18 cellular contexts compared by ENCODE assay signal in the genomic region with DNA sequence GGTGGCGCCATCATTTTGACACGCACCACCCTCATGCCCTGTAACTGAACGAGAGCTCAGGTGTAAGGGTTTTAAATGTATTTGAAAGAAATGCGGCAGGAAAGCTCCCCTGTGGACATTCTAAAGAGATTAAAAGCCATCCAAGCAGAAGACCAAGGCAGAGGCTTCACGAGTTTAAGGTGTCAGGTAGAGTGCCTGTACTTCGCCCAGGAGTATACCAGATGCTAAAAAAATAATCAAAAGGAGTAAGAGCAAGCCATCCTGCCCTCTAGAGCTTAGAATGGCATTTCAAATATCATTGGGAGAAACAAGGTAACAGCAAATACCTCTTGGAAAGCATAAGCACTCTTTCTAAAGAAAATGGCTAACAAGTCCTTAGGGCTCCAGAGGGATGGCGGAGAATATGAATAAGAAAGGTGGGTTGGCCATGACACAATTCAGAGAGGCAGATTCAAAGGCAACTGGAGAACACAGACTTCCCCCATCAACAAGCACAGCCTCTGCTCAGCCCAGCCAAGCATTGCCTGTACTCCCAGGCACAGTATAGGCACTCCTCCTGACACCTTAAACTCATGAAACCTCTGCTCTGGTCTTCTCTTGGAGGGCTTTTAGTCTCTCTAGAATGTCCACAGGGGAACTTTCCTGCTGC.
DNase-seq lines count a peak whose midpoint lies in the region; ATAC-seq and TF ChIP-seq lines count a peak whose summit lies in the region.
"Had no signal": no experiment of that assay in that cellular context is flagged by ENCODE, and none has a peak within 500 bp of the region (broad histone marks: within the 10 kb centered on the region; RNA-seq: fewer than 3 reads in every experiment).

No MANE protein-coding gene starts in this region.

- H3K27ac ChIP-seq in GM23338 (ENCODE audit: low read depth) (no peak overlapping the region), iPS-18a (ENCODE audit: low read length) (no peak overlapping the region), neural progenitor cell (no peak overlapping the region)
- H3K27ac ChIP-seq: BLaER1 had no signal

- no peak overlapping the region for H3K27ac Mint-ChIP-seq in GM23338
- H3K27ac Mint-ChIP-seq in WTC11: peak overlapping the region; percentile 49; the same call in 1 of the 2 replicates
- no peak overlapping the region for H3K27ac Mint-ChIP-seq in neural progenitor cell
- H3K27ac Mint-ChIP-seq: CD4-positive, alpha-beta memory T cell; HFFc6 had no signal

- H3K4me1 Mint-ChIP-seq in GM23338 (peaks cover 19% of the 10 kb centered on the region), WTC11 (peaks cover 23% of the 10 kb centered on the region), neural progenitor cell (no peaks in the 10 kb centered on the region)
- H3K4me1 Mint-ChIP-seq: CD14-positive monocyte; CD4-positive, alpha-beta memory T cell had no signal

- H4K20me1 ChIP-seq in GM23338 (replicated peaks; ENCODE audit: insufficient read depth) (no peaks in the 10 kb centered on the region), neural progenitor cell (ENCODE audit: low read depth) (no peaks in the 10 kb centered on the region)
- H4K20me1 ChIP-seq: BLaER1 had no signal

- H3K4me2 ChIP-seq in GM23338 (no peak overlapping the region), neural progenitor cell (peak overlapping the region; percentile 36)
- H3K4me2 ChIP-seq: BLaER1 had no signal

- CTCF ChIA-PET in WTC11 (lab: Charles Lee): interaction anchor here (0.7 kb wide), 1 partner anchor 11 kb away, joined by 3 read pairs; no protein-coding TSS in a partner anchor

- H3K79me2 ChIP-seq in GM23338 (replicated peaks; ENCODE audit: insufficient read depth) (no peaks in the 10 kb centered on the region), neural progenitor cell (ENCODE audit: low read depth) (no peaks in the 10 kb centered on the region)

- H3K4me1 ChIP-seq in GM23338 (ENCODE audit: insufficient read depth): 0 out of 2 replicates have a peak, but pooled peaks cover 3% of the 10 kb centered on the region
- H3K4me1 ChIP-seq in iPS-18a (ENCODE audit: control insufficient read depth, low read depth, low read length): peaks cover 11% of the 10 kb centered on the region
- peaks cover 12% of the 10 kb centered on the region for H3K4me1 ChIP-seq in neural progenitor cell
- H3K4me1 ChIP-seq: BLaER1 had no signal

- H3K4me3 Mint-ChIP-seq in GM23338: no peak overlapping the region
- H3K4me3 Mint-ChIP-seq in WTC11: no peak overlapping the region
- no peak overlapping the region for H3K4me3 Mint-ChIP-seq in neural progenitor cell
- H3K4me3 Mint-ChIP-seq: CD14-positive monocyte; CD4-positive, alpha-beta memory T cell; HFFc6 had no signal

- no peaks in the 10 kb centered on the region for H3K9me2 ChIP-seq in GM23338 (ENCODE audit: insufficient read depth)

- POLR2A ChIA-PET in WTC11 (lab: Charles Lee): no interaction called here

- peak; percentile 93 for ATAC-seq in GM23338
- ATAC-seq in WTC11: peak; percentile 94
- no peak for ATAC-seq in HG02642 (IDR thresholded peaks at IDR 0.05; ENCODE audit: poor library complexity, unreplicated experiment)
- ATAC-seq: GM12878, HCT116, K562 had no signal

- H3K36me3 ChIP-seq in GM23338 (ENCODE audit: insufficient read depth): no peaks in the 10 kb centered on the region
- H3K36me3 ChIP-seq in iPS-18a (ENCODE audit: control insufficient read depth, low read depth, low read length): no peaks in the 10 kb centered on the region
- no peaks in the 10 kb centered on the region for H3K36me3 ChIP-seq in neural progenitor cell
- H3K36me3 ChIP-seq: BLaER1 had no signal

- H3K36me3 Mint-ChIP-seq in GM23338 (ENCODE audit: low read depth) (no peaks in the 10 kb centered on the region), WTC11 (no peaks in the 10 kb centered on the region), neural progenitor cell (no peaks in the 10 kb centered on the region)
- H3K36me3 Mint-ChIP-seq: CD14-positive monocyte; CD4-positive, alpha-beta memory T cell had no signal

- no peaks in the 10 kb centered on the region for H3F3A ChIP-seq in GM23338 (replicated peaks; ENCODE audit: low read depth)
- no peaks in the 10 kb centered on the region for H3F3A ChIP-seq in neural progenitor cell (ENCODE audit: low read depth)

- TF ChIP-seq CTCF in GM23338 (conservative IDR thresholded peaks at IDR 0.05; ENCODE audit: low read depth in 2 of 2): no peak; a peak in 1 of 4 replicates
- TF ChIP-seq CTCF in WTC11 (IDR thresholded peaks at IDR 0.05): no peak
- no peak for TF ChIP-seq CTCF in neural progenitor cell (IDR thresholded peaks at IDR 0.05)

- H3K27me3 Mint-ChIP-seq in GM23338 (ENCODE audit: insufficient read depth, low read depth, poor library complexity) (no peaks in the 10 kb centered on the region), WTC11 (ENCODE audit: low read depth) (no peaks in the 10 kb centered on the region), neural progenitor cell (ENCODE audit: insufficient read depth, low read depth) (no peaks in the 10 kb centered on the region)

- H3K9me3 ChIP-seq in iPS-18a (ENCODE audit: control insufficient read depth, low read depth, low read length) (no peaks in the 10 kb centered on the region), neural progenitor cell (ENCODE audit: low read depth) (no peaks in the 10 kb centered on the region)
- H3K9me3 ChIP-seq: BLaER1 had no signal

- H3K27me3 ChIP-seq in GM23338 (ENCODE audit: insufficient read depth) (no peaks in the 10 kb centered on the region), iPS-18a (ENCODE audit: control insufficient read depth, insufficient read depth, low read length) (no peaks in the 10 kb centered on the region), neural progenitor cell (no peaks in the 10 kb centered on the region)
- H3K27me3 ChIP-seq: BLaER1 had no signal

- H3K9ac ChIP-seq in iPS-18a (ENCODE audit: low read length) (no peak overlapping the region), neural progenitor cell (no peak overlapping the region)
- H3K9ac ChIP-seq: BLaER1 had no signal

- H2AFZ ChIP-seq in GM23338: no peak overlapping the region
- H2AFZ ChIP-seq in neural progenitor cell (replicated peaks): no peak overlapping the region

- H3K4me3 ChIP-seq in GM23338 (no peak overlapping the region), iPS-18a (ENCODE audit: low read length) (peak overlapping the region; percentile 19), neural progenitor cell (no peak overlapping the region)
- H3K4me3 ChIP-seq: BLaER1, GM12878, K562 had no signal

- DNase-seq in GM23338 (ENCODE audit: low spot score) (peak; percentile 48), WTC11 (ENCODE audit: low spot score) (no peak), neural progenitor cell (ENCODE audit: low spot score) (no peak), retina (no peak)
- DNase-seq in activated CD8-positive, alpha-beta memory T cell treated with anti-CD3 and anti-CD28 coated beads, Interleukin-2, amount 50 U/mL, for 48 hours: no peak
- DNase-seq: 8988T; Calu3; CD4-positive, alpha-beta memory T cell; DMS79 treated with DMSO at 0.1 percent for 48 hours; HFFc6; IMR-90 had no signal

- no peaks in the 10 kb centered on the region for H3K9me3 Mint-ChIP-seq in GM23338
- no peaks in the 10 kb centered on the region for H3K9me3 Mint-ChIP-seq in WTC11
- H3K9me3 Mint-ChIP-seq in neural progenitor cell: no peaks in the 10 kb centered on the region
- H3K9me3 Mint-ChIP-seq: HFFc6 had no signal

TF ChIP-seq in GM23338, 12 proteins besides CTCF, POLR2A, EP300 and RAD21 (continues in another document):
- TF ChIP-seq POLR2AphosphoS5 (IDR thresholded peaks at IDR 0.05; ENCODE audit: low read depth) (no peak), EZH2 (IDR thresholded peaks at IDR 0.05; ENCODE audit: low read depth, unreplicated experiment) (no peak), STAT1 (IDR thresholded peaks at IDR 0.05; ENCODE audit: unreplicated experiment) (no peak)

TF ChIP-seq in WTC11, 78 proteins besides CTCF, POLR2A, EP300 and RAD21 (continues in another document):
- TF ChIP-seq CREM (CRISPR knock-in tag; IDR thresholded peaks at IDR 0.05) (no peak), ZNF138 (CRISPR knock-in tag; conservative IDR thresholded peaks at IDR 0.05) (no peak), TP53 (CRISPR knock-in tag; IDR thresholded peaks at IDR 0.05) (no peak), ZNF121 (CRISPR knock-in tag; IDR thresholded peaks at IDR 0.05) (no peak), NR1H2 (CRISPR knock-in tag; IDR thresholded peaks at IDR 0.05) (no peak), ZNF416 (CRISPR knock-in tag; IDR thresholded peaks at IDR 0.05) (no peak), ATF1 (CRISPR knock-in tag; IDR thresholded peaks at IDR 0.05) (no peak), FOXP1 (CRISPR knock-in tag; IDR thresholded peaks at IDR 0.05; ENCODE audit: borderline replicate concordance) (no peak), SP1 (CRISPR knock-in tag; conservative IDR thresholded peaks at IDR 0.05) (no peak), HMGA2 (CRISPR knock-in tag; IDR thresholded peaks at IDR 0.05) (no peak), IRF2 (CRISPR knock-in tag; IDR thresholded peaks at IDR 0.05; ENCODE audit: borderline replicate concordance, low read depth) (no peak)
- TF ChIP-seq, protein P1, sequence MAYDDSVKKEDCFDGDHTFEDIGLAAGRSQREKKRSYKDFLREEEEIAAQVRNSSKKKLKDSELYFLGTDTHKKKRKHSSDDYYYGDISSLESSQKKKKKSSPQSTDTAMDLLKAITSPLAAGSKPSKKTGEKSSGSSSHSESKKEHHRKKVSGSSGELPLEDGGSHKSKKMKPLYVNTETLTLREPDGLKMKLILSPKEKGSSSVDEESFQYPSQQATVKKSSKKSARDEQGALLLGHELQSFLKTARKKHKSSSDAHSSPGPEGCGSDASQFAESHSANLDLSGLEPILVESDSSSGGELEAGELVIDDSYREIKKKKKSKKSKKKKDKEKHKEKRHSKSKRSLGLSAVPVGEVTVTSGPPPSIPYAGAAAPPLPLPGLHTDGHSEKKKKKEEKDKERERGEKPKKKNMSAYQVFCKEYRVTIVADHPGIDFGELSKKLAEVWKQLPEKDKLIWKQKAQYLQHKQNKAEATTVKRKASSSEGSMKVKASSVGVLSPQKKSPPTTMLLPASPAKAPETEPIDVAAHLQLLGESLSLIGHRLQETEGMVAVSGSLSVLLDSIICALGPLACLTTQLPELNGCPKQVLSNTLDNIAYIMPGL (CRISPR knock-in tag; IDR thresholded peaks at IDR 0.05): no peak
- TF ChIP-seq, protein P2, sequence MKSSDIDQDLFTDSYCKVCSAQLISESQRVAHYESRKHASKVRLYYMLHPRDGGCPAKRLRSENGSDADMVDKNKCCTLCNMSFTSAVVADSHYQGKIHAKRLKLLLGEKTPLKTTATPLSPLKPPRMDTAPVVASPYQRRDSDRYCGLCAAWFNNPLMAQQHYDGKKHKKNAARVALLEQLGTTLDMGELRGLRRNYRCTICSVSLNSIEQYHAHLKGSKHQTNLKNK (CRISPR knock-in tag; IDR thresholded peaks at IDR 0.05): no peak
- TF ChIP-seq, protein P3, sequence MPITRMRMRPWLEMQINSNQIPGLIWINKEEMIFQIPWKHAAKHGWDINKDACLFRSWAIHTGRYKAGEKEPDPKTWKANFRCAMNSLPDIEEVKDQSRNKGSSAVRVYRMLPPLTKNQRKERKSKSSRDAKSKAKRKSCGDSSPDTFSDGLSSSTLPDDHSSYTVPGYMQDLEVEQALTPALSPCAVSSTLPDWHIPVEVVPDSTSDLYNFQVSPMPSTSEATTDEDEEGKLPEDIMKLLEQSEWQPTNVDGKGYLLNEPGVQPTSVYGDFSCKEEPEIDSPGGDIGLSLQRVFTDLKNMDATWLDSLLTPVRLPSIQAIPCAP (CRISPR knock-in tag; IDR thresholded peaks at IDR 0.05): no peak
